ENCODE assay signal across 11 cellular contexts in genomic region chr6:132190097-132190814, GRCh38.
DNase-seq lines count a peak whose midpoint lies in the region; ATAC-seq and TF ChIP-seq lines count a peak whose summit lies in the region.
"Had no signal": no experiment of that assay in that cellular context is flagged by ENCODE, and none has a peak within 500 bp of the region (broad histone marks: within the 10 kb centered on the region; RNA-seq: fewer than 3 reads in every experiment).

No MANE protein-coding gene starts in this region.

- ATAC-seq in GM18867 (IDR thresholded peaks at IDR 0.05; ENCODE audit: unreplicated experiment), result peak; percentile 58
- peak; percentile 58 for ATAC-seq in HG02938 (IDR thresholded peaks at IDR 0.05; ENCODE audit: unreplicated experiment)
- peak; percentile 65 for ATAC-seq in activated naive CD8-positive, alpha-beta T cell treated with anti-CD3 and anti-CD28 coated beads, Interleukin-2, amount 50 U/mL, for 24 hours

- no peaks in the 10 kb centered on the region for H3K9me3 Mint-ChIP-seq in activated naive CD8-positive, alpha-beta T cell treated with anti-CD3 and anti-CD28 coated beads, Interleukin-2, amount 50 U/mL, for 24 hours
- H3K9me3 Mint-ChIP-seq in osteocyte (ENCODE audit: unreplicated experiment), result peaks cover 6% of the 10 kb centered on the region
- H3K9me3 Mint-ChIP-seq: activated naive CD8-positive, alpha-beta T cell treated with anti-CD3 and anti-CD28 coated beads, Interleukin-2, amount 10 ng/mL, durations not matched to agents 7 days and 5 days; IgD-negative memory B cell; immature natural killer cell had no signal

- H3K4me3 Mint-ChIP-seq in activated naive CD8-positive, alpha-beta T cell treated with anti-CD3 and anti-CD28 coated beads, Interleukin-2, amount 50 U/mL, for 24 hours, result peak overlapping the region; percentile 50
- H3K4me3 Mint-ChIP-seq in osteocyte (ENCODE audit: unreplicated experiment), result no peak overlapping the region
- H3K4me3 Mint-ChIP-seq: activated naive CD8-positive, alpha-beta T cell treated with anti-CD3 and anti-CD28 coated beads, Interleukin-2, amount 10 ng/mL, durations not matched to agents 7 days and 5 days; IgD-negative memory B cell; immature natural killer cell had no signal

- no peak for DNase-seq in activated naive CD8-positive, alpha-beta T cell treated with anti-CD3 and anti-CD28 coated beads, Interleukin-2, amount 50 U/mL, for 24 hours
- no peak for DNase-seq in osteocyte (ENCODE audit: extremely low spot score, unreplicated experiment)
- no peak for DNase-seq in activated naive CD4-positive, alpha-beta T cell treated with Interleukin-2 at 50 U/mL for 16 hours
- DNase-seq in inferior parietal cortex (ENCODE audit: extremely low spot score), result no peak
- DNase-seq in NCI-H526 treated with DMSO at 0.1 percent for 48 hours (lab: John Stamatoyannopoulos, UW), result no peak
- DNase-seq in 8988T, result no peak
- DNase-seq: activated naive CD8-positive, alpha-beta T cell treated with anti-CD3 and anti-CD28 coated beads, Interleukin-2, amount 10 ng/mL, durations not matched to agents 7 days and 5 days; immature natural killer cell had no signal

- peaks cover 19% of the 10 kb centered on the region for H3K4me1 Mint-ChIP-seq in activated naive CD8-positive, alpha-beta T cell treated with anti-CD3 and anti-CD28 coated beads, Interleukin-2, amount 50 U/mL, for 24 hours
- H3K4me1 Mint-ChIP-seq in osteocyte (ENCODE audit: unreplicated experiment), result peaks cover 44% of the 10 kb centered on the region
- H3K4me1 Mint-ChIP-seq: activated naive CD8-positive, alpha-beta T cell treated with anti-CD3 and anti-CD28 coated beads, Interleukin-2, amount 10 ng/mL, durations not matched to agents 7 days and 5 days; IgD-negative memory B cell; immature natural killer cell had no signal

- no peak for TF ChIP-seq CTCF in osteocyte (IDR thresholded peaks at IDR 0.05)

- peaks cover 1% of the 10 kb centered on the region for H3K27me3 Mint-ChIP-seq in activated naive CD8-positive, alpha-beta T cell treated with anti-CD3 and anti-CD28 coated beads, Interleukin-2, amount 50 U/mL, for 24 hours
- no peaks in the 10 kb centered on the region for H3K27me3 Mint-ChIP-seq in osteocyte (ENCODE audit: unreplicated experiment)
- H3K27me3 Mint-ChIP-seq: activated naive CD8-positive, alpha-beta T cell treated with anti-CD3 and anti-CD28 coated beads, Interleukin-2, amount 10 ng/mL, durations not matched to agents 7 days and 5 days; IgD-negative memory B cell had no signal

- H3K27ac Mint-ChIP-seq in activated naive CD8-positive, alpha-beta T cell treated with anti-CD3 and anti-CD28 coated beads, Interleukin-2, amount 50 U/mL, for 24 hours, result peak overlapping the region; percentile 84
- H3K27ac Mint-ChIP-seq in osteocyte (ENCODE audit: unreplicated experiment), result peak overlapping the region; percentile 75
- H3K27ac Mint-ChIP-seq: activated naive CD8-positive, alpha-beta T cell treated with anti-CD3 and anti-CD28 coated beads, Interleukin-2, amount 10 ng/mL, durations not matched to agents 7 days and 5 days; IgD-negative memory B cell; immature natural killer cell had no signal

- H3K36me3 Mint-ChIP-seq in activated naive CD8-positive, alpha-beta T cell treated with anti-CD3 and anti-CD28 coated beads, Interleukin-2, amount 50 U/mL, for 24 hours (ENCODE audit: low read depth), result no peaks in the 10 kb centered on the region
- no peaks in the 10 kb centered on the region for H3K36me3 Mint-ChIP-seq in osteocyte (ENCODE audit: unreplicated experiment)
- H3K36me3 Mint-ChIP-seq: activated naive CD8-positive, alpha-beta T cell treated with anti-CD3 and anti-CD28 coated beads, Interleukin-2, amount 10 ng/mL, durations not matched to agents 7 days and 5 days; IgD-negative memory B cell; immature natural killer cell had no signal
